ENCODE assay signal across 10 cellular contexts in the genomic region with DNA sequence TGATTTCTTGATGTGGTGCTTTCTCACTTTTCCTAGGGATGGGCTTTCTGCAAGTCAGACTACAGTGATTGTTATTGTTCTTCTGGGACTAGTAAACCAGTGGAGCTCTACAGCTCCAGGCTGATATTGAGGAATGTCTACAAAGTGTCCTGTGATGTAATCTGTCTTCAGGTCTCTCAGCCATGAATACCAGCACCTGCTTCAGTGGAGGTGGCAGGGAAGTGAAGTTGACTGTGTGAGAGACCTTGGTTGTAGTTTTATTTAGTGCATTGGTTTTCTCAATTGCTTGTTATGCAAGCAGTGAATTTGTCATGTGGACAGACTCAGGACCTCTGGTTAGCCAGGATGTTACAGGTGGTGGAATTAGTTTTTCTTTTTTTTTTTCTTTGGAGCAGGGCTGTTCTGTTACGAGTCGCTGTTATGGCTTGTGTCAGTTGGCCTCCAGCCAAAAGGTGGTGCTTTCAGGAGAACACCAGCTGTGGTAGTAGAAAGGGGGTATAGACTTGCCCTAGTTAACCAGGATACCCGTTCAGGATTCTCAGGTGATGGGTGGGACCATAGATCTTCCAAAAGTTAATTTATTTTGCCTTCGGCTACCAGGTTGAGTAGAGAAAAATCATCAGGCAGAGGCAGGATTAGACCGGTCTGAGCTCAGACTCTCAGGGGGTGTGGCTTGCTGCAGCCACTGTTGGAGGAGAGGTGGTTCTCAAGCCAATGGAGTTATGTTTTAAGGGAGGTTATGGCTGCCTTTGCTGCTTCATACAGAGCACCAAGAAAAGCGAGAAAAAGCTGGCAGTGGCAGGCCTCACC. TPM values are rescaled to one million over a fixed set of nuclear protein-coding genes. Genes with fewer than 3 reads are reported as not detected.
DNase-seq lines count a peak whose midpoint lies in the region; TF ChIP-seq lines count a peak whose summit lies in the region.
"Had no signal": no experiment of that assay in that cellular context is flagged by ENCODE, and none has a peak within 500 bp of the region (broad histone marks: within the 10 kb centered on the region; RNA-seq: fewer than 3 reads in every experiment).

No MANE protein-coding gene starts in this region.

- TF ChIP-seq POLR2A in stomach (IDR thresholded peaks at IDR 0.05): no peak

- H3K4me1 ChIP-seq in colonic mucosa: no peaks in the 10 kb centered on the region
- no peaks in the 10 kb centered on the region for H3K4me1 ChIP-seq in stomach

- 35 to 59% (median 52%) methylated on average over 6 of the region's 6 CpGs for WGBS in stomach, 5 donors

- intact Hi-C loops in colonic mucosa (cut with DNase I): no loop called here
- intact Hi-C loops in stomach (cut with DNase I; ENCODE audit: low total_unique reads): no loop called here

- no peak for TF ChIP-seq EP300 in stomach (IDR thresholded peaks at IDR 0.05)

- no peak overlapping the region for H3K27ac ChIP-seq in colonic mucosa
- no peak overlapping the region for H3K27ac ChIP-seq in stomach

- TF ChIP-seq CTCF in colonic mucosa (IDR thresholded peaks at IDR 0.05) (no peak), stomach (IDR thresholded peaks at IDR 0.05) (no peak)

- H3K4me3 ChIP-seq in colonic mucosa (no peak overlapping the region), stomach (no peak overlapping the region)

- DNase-seq in NCI-H748 (lab: John Stamatoyannopoulos, UW; ENCODE audit: unreplicated experiment) (peak; percentile 54), NCI-H748 treated with DMSO at 0.1 percent for 48 hours (lab: John Stamatoyannopoulos, UW) (no peak), NCI-H345 (lab: John Stamatoyannopoulos, UW) (peak; percentile 54), colonic mucosa (peak; percentile 52), stomach (peak; percentile 27), activated T-cell treated with anti-CD3 and anti-CD28 coated beads for 4 hours (no peak), NCI-H510A treated with DMSO at 0.1 percent for 48 hours (lab: John Stamatoyannopoulos, UW) (no peak)
- no peak for DNase-seq in activated CD4-positive, alpha-beta T cell treated with anti-CD3 and anti-CD28 coated beads for 1 hour
- DNase-seq: activated effector memory CD4-positive, alpha-beta T cell treated with Interleukin-2 at 50 U/mL for 16 hours; natural killer cell had no signal

- H3K9me3 ChIP-seq in colonic mucosa (no peaks in the 10 kb centered on the region), stomach (peaks cover 0 to 21% (median 4%) of the 10 kb centered on the region in 4 donors)

- no peaks in the 10 kb centered on the region for H3K27me3 ChIP-seq in colonic mucosa
- no peaks in the 10 kb centered on the region for H3K27me3 ChIP-seq in stomach

- H3K36me3 ChIP-seq in colonic mucosa: no peaks in the 10 kb centered on the region
- no peaks in the 10 kb centered on the region for H3K36me3 ChIP-seq in stomach

- no peak overlapping the region for H3K9ac ChIP-seq in colonic mucosa (ENCODE audit: low read depth in 2 of 2, low read length in 2 of 2)

RNA-seq across cellular contexts. Expression of a gene that starts 11.9 kb away (rescaled TPM):
- 10 to 100 TPM; 10.3 to 13.2 TPM for total RNA-seq in colonic mucosa
- 10 to 100 TPM in 3 of 5 donors, 1 to 10 TPM in 2; 2.7 to 42.9 (median 11.0) TPM for total RNA-seq in stomach
- polyA plus RNA-seq in stomach: 1 to 10 TPM; 3.0 to 5.2 (median 3.4) TPM

RNA-seq across cellular contexts. Expression of a gene that starts 59.8 kb away (rescaled TPM):
- total RNA-seq in colonic mucosa (1 to 10 TPM; 2.9 to 3.2 TPM), stomach (1 to 10 TPM in 3 of 5 donors, under 1 TPM in 1, not detected in 1; 0.89 to 3.5 (median 1.7) TPM)
- under 1 TPM; 0.62 to 0.92 (median 0.90) TPM for polyA plus RNA-seq in stomach

Comparison
In these comparisons a context has a peak if more than half of its experiments do, and no peak if none do; other contexts are left out.
1. DNase-seq: peak in NCI-H748 (single experiment), NCI-H345 (single experiment), colonic mucosa (single experiment) and stomach (single experiment); none in NCI-H748 treated with DMSO at 0.1 percent for 48 hours (single experiment), activated T-cell treated with anti-CD3 and anti-CD28 coated beads for 4 hours (single experiment), activated CD4-positive, alpha-beta T cell treated with anti-CD3 and anti-CD28 coated beads for 1 hour (single experiment) and NCI-H510A treated with DMSO at 0.1 percent for 48 hours (single experiment).